Comparison of ENCODE assay signal across 7 cellular contexts in genomic region chr12:97903356-97903755, GRCh38.
"Had no signal": no experiment of that assay in that cellular context is flagged by ENCODE, and none has a peak within 500 bp of the region (broad histone marks: within the 10 kb centered on the region; RNA-seq: fewer than 3 reads in every experiment).

No MANE protein-coding gene starts in this region.

- ATAC-seq: HepG2, K562 had no signal

- H3K4me2 ChIP-seq: KMS-11 had no signal

- DNase-seq: IMR-90, KBM-7, KG1 had no signal

- H3K9ac ChIP-seq: KMS-11 had no signal

- H3K4me3 ChIP-seq: K562 had no signal

- H3K27ac ChIP-seq: HL-60, KMS-11 had no signal
